1 cellular context compared by ENCODE assay signal in genomic region chr21:32332463-32332951, GRCh38.
A peak's percentile ranks its signal among the peaks of the same experiment; 100 is the strongest.
TF ChIP-seq lines count a peak whose summit lies in the region.

No MANE protein-coding gene starts in this region.

TF ChIP-seq in GM12878, 131 proteins besides CTCF, POLR2A, EP300 and RAD21 (continued from another document):
- TF ChIP-seq, protein P1, sequence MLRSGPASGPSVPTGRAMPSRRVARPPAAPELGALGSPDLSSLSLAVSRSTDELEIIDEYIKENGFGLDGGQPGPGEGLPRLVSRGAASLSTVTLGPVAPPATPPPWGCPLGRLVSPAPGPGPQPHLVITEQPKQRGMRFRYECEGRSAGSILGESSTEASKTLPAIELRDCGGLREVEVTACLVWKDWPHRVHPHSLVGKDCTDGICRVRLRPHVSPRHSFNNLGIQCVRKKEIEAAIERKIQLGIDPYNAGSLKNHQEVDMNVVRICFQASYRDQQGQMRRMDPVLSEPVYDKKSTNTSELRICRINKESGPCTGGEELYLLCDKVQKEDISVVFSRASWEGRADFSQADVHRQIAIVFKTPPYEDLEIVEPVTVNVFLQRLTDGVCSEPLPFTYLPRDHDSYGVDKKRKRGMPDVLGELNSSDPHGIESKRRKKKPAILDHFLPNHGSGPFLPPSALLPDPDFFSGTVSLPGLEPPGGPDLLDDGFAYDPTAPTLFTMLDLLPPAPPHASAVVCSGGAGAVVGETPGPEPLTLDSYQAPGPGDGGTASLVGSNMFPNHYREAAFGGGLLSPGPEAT (IDR thresholded peaks at IDR 0.05; ENCODE audit: low read depth), result 0 out of 2 replicates have a peak, but pooled peaks have one; percentile 15
- peak; percentile 42 for TF ChIP-seq RUNX3 (IDR thresholded peaks at IDR 0.05; ENCODE audit: low read length)
TF ChIP-seq in GM12878: peak in this region for 5.
